Comparison of ENCODE assay signal across 25 cellular contexts in the genomic region with DNA sequence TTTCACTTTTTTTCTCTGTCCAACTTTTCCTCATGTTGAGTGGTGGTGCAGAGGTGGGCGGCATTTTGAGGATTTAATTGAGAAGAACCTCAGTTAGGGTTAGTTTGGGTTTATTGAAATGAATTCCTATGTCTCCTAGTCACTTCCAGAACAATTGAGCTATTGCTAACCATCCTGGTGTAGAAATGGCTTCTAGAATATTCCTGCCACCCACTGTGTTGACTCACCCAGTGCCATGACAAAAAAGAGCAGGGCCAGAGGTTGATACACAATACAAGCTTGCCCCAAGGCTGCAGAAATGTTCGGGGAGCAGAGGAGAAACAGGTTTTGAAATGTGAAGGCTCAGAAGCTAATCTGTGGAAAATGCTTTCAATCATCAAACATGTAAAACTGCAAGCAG.
DNase-seq lines count a peak whose midpoint lies in the region; ATAC-seq, FAIRE-seq and TF ChIP-seq lines count a peak whose summit lies in the region.
"Had no signal": no experiment of that assay in that cellular context is flagged by ENCODE, and none has a peak within 500 bp of the region (broad histone marks: within the 10 kb centered on the region; RNA-seq: fewer than 3 reads in every experiment).

No MANE protein-coding gene starts in this region.

- no TSS peak for BruUV-seq in mammary epithelial cell (replicated peaks; lab: Mats Ljungman, UMichigan)

- no peaks in the 10 kb centered on the region for H3K36me3 Mint-ChIP-seq in activated CD4-positive, alpha-beta memory T cell treated with anti-CD3 and anti-CD28 coated beads, Interleukin-2, amount 10 ng/mL, durations not matched to agents 7 days and 5 days (ENCODE audit: low read depth)
- H3K36me3 Mint-ChIP-seq: CD4-positive, CD25-positive, alpha-beta regulatory T cell; naive B cell had no signal

- H3K4me1 Mint-ChIP-seq in activated CD4-positive, alpha-beta memory T cell treated with anti-CD3 and anti-CD28 coated beads, Interleukin-2, amount 10 ng/mL, durations not matched to agents 7 days and 5 days = peaks cover 7% of the 10 kb centered on the region

- H3K9ac ChIP-seq in HUES48 (ENCODE audit: low read depth, low read length) (no peak overlapping the region), mammary epithelial cell (ENCODE audit: insufficient read depth, low read length) (no peak overlapping the region)

- FAIRE-seq in RCC 7860 (lab: Jason Lieb, UNC) = no peak
- FAIRE-seq: HepG2 had no signal

- in situ Hi-C loops in mammary epithelial cell (cut with MboI; ENCODE audit: low sequenced_read_pairs in 2 of 2) = no loop called here

- POLR2A ChIA-PET in activated CD4-positive, alpha-beta memory T cell treated with anti-CD3 and anti-CD28 coated beads, Interleukin-2, amount 10 ng/mL, durations not matched to agents 7 days and 5 days (lab: Charles Lee) = no interaction called here

- H3K4me2 ChIP-seq in mammary epithelial cell (ENCODE audit: insufficient read depth, low read depth, low read length) = peak overlapping the region; percentile 40

- no peaks in the 10 kb centered on the region for H4K20me1 ChIP-seq in mammary epithelial cell (ENCODE audit: insufficient read depth, low read length)

- dilution Hi-C loops in mammary epithelial cell (cut with HindIII; ENCODE audit: low sequenced_read_pairs) = loop anchor here (10.0 kb wide), 1 partner anchor 55 kb away; no protein-coding TSS in a partner anchor

- DNase-seq in AG08396 (ENCODE audit: low spot score) (peak; percentile 15), mammary epithelial cell (peak; percentile 84), kidney tubule cell (ENCODE audit: low spot score) (peak; percentile 62), NAMALWA (ENCODE audit: low spot score) (no peak), RCC 7860 (ENCODE audit: low spot score) (no peak)
- no peak for DNase-seq in activated CD4-positive, alpha-beta memory T cell treated with anti-CD3 and anti-CD28 coated beads, Interleukin-2, amount 10 ng/mL, durations not matched to agents 7 days and 5 days
- DNase-seq: activated CD4-positive, alpha-beta T cell treated with anti-CD3 and anti-CD28 coated beads for 36 hours; activated gamma-delta T cell; amygdala; CD4-positive, CD25-positive, alpha-beta regulatory T cell; heart left ventricle; immature natural killer cell; naive B cell; NCI-H187 treated with DMSO at 0.1 percent for 48 hours; NCI-H510A treated with DMSO at 0.1 percent for 48 hours; stimulated activated naive B cell treated with anti-CD40 and anti-IgM and Interleukin-4, amounts not matched to agents 10 μg/mL and 1 μg/mL and 100 μg/mL, for 72 hours had no signal

- TF ChIP-seq CTCF in mammary epithelial cell (conservative IDR thresholded peaks at IDR 0.05 in 1 of 2, IDR thresholded peaks at IDR 0.05 in 1 of 2; ENCODE audit: extremely low read depth in 1 of 2, insufficient read depth in 1 of 2, low read depth in 1 of 2, low read length in 2 of 2) = no peak

- H3K4me1 ChIP-seq in HUES48 (ENCODE audit: control insufficient read depth, insufficient read depth, low read length) (no peaks in the 10 kb centered on the region), mammary epithelial cell (ENCODE audit: insufficient read depth, low read length) (peaks cover 12% of the 10 kb centered on the region)

- no peaks in the 10 kb centered on the region for H3K79me2 ChIP-seq in mammary epithelial cell (ENCODE audit: insufficient read depth, low read length)

- CTCF ChIA-PET in mammary epithelial cell (lab: Charles Lee; ENCODE audit: low non-redundant PET) = interaction anchor here (1.0 kb wide), 1 partner anchor 152 kb away, joined by 10 read pairs; no protein-coding TSS in a partner anchor
- CTCF ChIA-PET in activated CD4-positive, alpha-beta memory T cell treated with anti-CD3 and anti-CD28 coated beads, Interleukin-2, amount 10 ng/mL, durations not matched to agents 7 days and 5 days (lab: Charles Lee) = interaction anchor here (1.2 kb wide), 1 partner anchor 9 kb away, joined by 3 read pairs; no protein-coding TSS in a partner anchor

- H3K27me3 ChIP-seq in HUES48 (ENCODE audit: control insufficient read depth, insufficient read depth, low read length) (no peaks in the 10 kb centered on the region), mammary epithelial cell (ENCODE audit: insufficient read depth, low read length) (no peaks in the 10 kb centered on the region)
- H3K27me3 ChIP-seq: heart left ventricle, tibial nerve had no signal

- H3K27ac ChIP-seq in HUES48 (ENCODE audit: low read depth, low read length) = peak overlapping the region; percentile 60
- H3K27ac ChIP-seq in mammary epithelial cell (ENCODE audit: insufficient read depth, low read depth, low read length) = no peak overlapping the region
- H3K27ac ChIP-seq: coronary artery, epithelial cell of prostate, heart left ventricle had no signal

- peaks cover 2% of the 10 kb centered on the region for H3K9me3 Mint-ChIP-seq in activated CD4-positive, alpha-beta memory T cell treated with anti-CD3 and anti-CD28 coated beads, Interleukin-2, amount 10 ng/mL, durations not matched to agents 7 days and 5 days
- H3K9me3 Mint-ChIP-seq: immature natural killer cell had no signal

- H3K27me3 Mint-ChIP-seq in activated CD4-positive, alpha-beta memory T cell treated with anti-CD3 and anti-CD28 coated beads, Interleukin-2, amount 10 ng/mL, durations not matched to agents 7 days and 5 days = no peaks in the 10 kb centered on the region
- H3K27me3 Mint-ChIP-seq: activated CD4-positive, alpha-beta T cell treated with anti-CD3 and anti-CD28 coated beads for 36 hours; CD4-positive, CD25-positive, alpha-beta regulatory T cell; progenitor cell of endocrine pancreas had no signal

- H3K4me3 Mint-ChIP-seq in activated CD4-positive, alpha-beta memory T cell treated with anti-CD3 and anti-CD28 coated beads, Interleukin-2, amount 10 ng/mL, durations not matched to agents 7 days and 5 days = no peak overlapping the region
- H3K4me3 Mint-ChIP-seq: activated CD4-positive, alpha-beta T cell treated with anti-CD3 and anti-CD28 coated beads for 36 hours; CD4-positive, CD25-positive, alpha-beta regulatory T cell; immature natural killer cell; naive B cell; stimulated activated naive B cell treated with anti-CD40 and anti-IgM and Interleukin-4, amounts not matched to agents 10 μg/mL and 1 μg/mL and 100 μg/mL, for 72 hours had no signal

- no peak for ATAC-seq in HG02571 (IDR thresholded peaks at IDR 0.05; ENCODE audit: unreplicated experiment)
- ATAC-seq: activated CD4-positive, alpha-beta T cell treated with anti-CD3 and anti-CD28 coated beads for 36 hours; HCT116; heart left ventricle; HepG2; stimulated activated naive B cell treated with anti-CD40 and anti-IgM and Interleukin-4, amounts not matched to agents 10 μg/mL and 1 μg/mL and 100 μg/mL, for 72 hours had no signal

- H3K36me3 ChIP-seq in HUES48 (ENCODE audit: control insufficient read depth, insufficient read depth, low read length) (no peaks in the 10 kb centered on the region), mammary epithelial cell (ENCODE audit: insufficient read depth, low read length) (no peaks in the 10 kb centered on the region)
- H3K36me3 ChIP-seq: heart left ventricle, tibial nerve had no signal

- 10% methylated on average over 2 of the region's 2 CpGs for WGBS in mammary epithelial cell (ENCODE audit: low coverage, missing lambda C conversion rate)

- H3K9me3 ChIP-seq in HUES48 (ENCODE audit: control insufficient read depth, insufficient read depth, low read length) (0 out of 2 replicates have a peak, but pooled peaks cover 2% of the 10 kb centered on the region), mammary epithelial cell (replicated peaks; ENCODE audit: insufficient read depth, low read length) (no peaks in the 10 kb centered on the region)
- H3K9me3 ChIP-seq: heart left ventricle, tibial nerve had no signal

- H3K4me3 ChIP-seq in HUES48 (ENCODE audit: low read depth, low read length) (no peak overlapping the region), mammary epithelial cell (replicated peaks in 1 of 3; ENCODE audit: insufficient read depth in 1 of 3, low read depth in 2 of 3, low read length in 3 of 3) (no peak overlapping the region)
- H3K4me3 ChIP-seq: coronary artery, heart left ventricle, lung, tibial nerve had no signal

- intact Hi-C loops in mammary epithelial cell (cut with micrococcal nuclease) = no loop called here

- no peak overlapping the region for H3K27ac Mint-ChIP-seq in activated CD4-positive, alpha-beta memory T cell treated with anti-CD3 and anti-CD28 coated beads, Interleukin-2, amount 10 ng/mL, durations not matched to agents 7 days and 5 days
- H3K27ac Mint-ChIP-seq: activated CD4-positive, alpha-beta T cell treated with anti-CD3 and anti-CD28 coated beads for 36 hours; CD4-positive, CD25-positive, alpha-beta regulatory T cell; immature natural killer cell; progenitor cell of endocrine pancreas; stimulated activated naive B cell treated with anti-CD40 and anti-IgM and Interleukin-4, amounts not matched to agents 10 μg/mL and 1 μg/mL and 100 μg/mL, for 72 hours had no signal

- no peak overlapping the region for H2AFZ ChIP-seq in mammary epithelial cell (ENCODE audit: low read depth, low read length)

Comparison
In these comparisons a context has a peak if more than half of its experiments do, and no peak if none do; other contexts are left out.
1. DNase-seq: peak in AG08396 (single experiment), mammary epithelial cell (single experiment) and kidney tubule cell (single experiment); none in activated CD4-positive, alpha-beta memory T cell treated with anti-CD3 and anti-CD28 coated beads, Interleukin-2, amount 10 ng/mL, durations not matched to agents 7 days and 5 days (single experiment), NAMALWA (single experiment) and RCC 7860 (single experiment).